In the genomic region with DNA sequence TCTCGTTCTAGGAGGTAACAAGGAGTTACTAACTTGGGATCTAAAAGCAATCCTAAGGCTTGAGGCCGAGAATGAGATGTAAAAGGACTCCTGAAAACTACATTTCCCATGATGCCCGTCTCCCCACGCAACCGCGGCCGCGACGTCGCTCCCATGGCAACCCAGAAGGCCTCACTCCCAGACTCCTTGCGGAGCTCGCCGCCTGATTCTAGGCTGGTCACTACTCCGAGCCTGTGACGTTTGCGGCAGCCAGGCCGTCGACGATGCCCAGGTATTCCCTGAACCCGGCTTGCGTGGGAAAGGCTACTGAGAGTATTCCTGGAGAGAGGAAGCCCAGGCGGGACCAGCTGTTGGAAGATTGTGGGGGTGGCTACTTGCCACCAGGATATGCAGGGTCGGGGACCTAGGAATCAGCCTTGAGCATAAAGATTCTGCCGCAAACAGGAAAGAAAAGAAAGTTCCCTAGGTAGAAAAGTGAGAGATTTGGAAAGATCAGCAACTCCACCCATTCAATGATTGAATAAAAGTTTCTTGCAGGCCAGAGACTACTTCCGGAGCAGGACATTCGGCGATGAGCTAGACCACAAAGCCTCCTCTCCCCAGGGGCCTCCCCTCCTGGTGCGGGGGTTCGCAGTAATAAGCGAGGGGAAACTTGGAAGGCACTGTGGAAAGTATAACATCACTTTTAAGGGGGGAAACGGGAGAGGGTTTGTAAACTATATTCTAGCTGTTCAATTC, we compare ENCODE assay signal across 8 cellular contexts. TPM values are rescaled to one million over a fixed set of nuclear protein-coding genes. Genes with fewer than 3 reads are reported as not detected.
DNase-seq lines count a peak whose midpoint lies in the region; ATAC-seq and TF ChIP-seq lines count a peak whose summit lies in the region.

A gene (plus strand): TSS at position 164 of the 738 bp plus-strand sequence. CDS start 100 bp downstream, at position 264.

- POLR2A ChIA-PET in RWPE1 (lab: Yijun Ruan, JAX; ENCODE audit: low non-redundant PET): interaction anchor here (0.5 kb wide), 1 partner anchor 8 kb away, joined by 5 read pairs; no protein-coding TSS in a partner anchor

- DNase-seq in DND-41 (peak; percentile 82), GM23248 (peak; percentile 96), LHCN-M2 (ENCODE audit: low read depth) (peak; percentile 87), RWPE1 (ENCODE audit: low spot score) (peak; percentile 90), fibroblast of peridontal ligament (ENCODE audit: extremely low read depth) (peak; percentile 88)
- DNase-seq in activated T-helper 2 cell treated with anti-CD3 and anti-CD28 coated beads, Interferon-gamma antibody, Interleukin-2, Interleukin-4, amounts not matched to agents 10 μg/mL and 5 μg/mL and 100 μg/mL, durations not matched to agents 14 hours and 24 hours and 36 hours (ENCODE audit: low spot score): peak; percentile 74
- peak; percentile 77 for DNase-seq in natural killer cell treated with Interleukin-12 subunit alpha and Interleukin-12 subunit beta and Interleukin-15 and Interleukin-18, amount 100 ng/mL, for 72 hours (ENCODE audit: low spot score)
- DNase-seq in stimulated activated naive CD4-positive, alpha-beta T cell treated with Interleukin-2 at 50 U/mL for 16 hours (lab: John Stamatoyannopoulos, UW): peak; percentile 72

- 1% methylated on average over 31 of the region's 31 CpGs for WGBS in GM23248 (ENCODE audit: low coverage in 1 of 2, low lambda C conversion rate in 2 of 2, missing lambda C conversion rate in 2 of 2), 2 experiments

- H3K4me1 ChIP-seq in DND-41 (ENCODE audit: insufficient read depth, low read length) (peaks cover 17% of the 10 kb centered on the region), GM23248 (ENCODE audit: insufficient read depth) (peaks cover 7% of the 10 kb centered on the region; the same call in 1 of the 2 replicates)

- H3K27me3 ChIP-seq in DND-41 (ENCODE audit: insufficient read depth, low read length, poor library complexity): no peaks in the 10 kb centered on the region
- H3K27me3 ChIP-seq in GM23248 (replicated peaks; ENCODE audit: insufficient read depth): no peaks in the 10 kb centered on the region

- H3K4me3 ChIP-seq in DND-41 (ENCODE audit: low read depth in 1 of 2, low read length in 2 of 2) (peak within 1 kb of the TSS; percentile 52 to 75), GM23248 (peak within 1 kb of the TSS; percentile 90)

- H3K4me1 Mint-ChIP-seq in activated T-helper 2 cell treated with anti-CD3 and anti-CD28 coated beads, Interferon-gamma antibody, Interleukin-2, Interleukin-4, amounts not matched to agents 10 μg/mL and 5 μg/mL and 100 μg/mL, durations not matched to agents 14 hours and 24 hours and 36 hours (ENCODE audit: low read depth): peaks cover 31% of the 10 kb centered on the region
- peaks cover 9 to 12% of the 10 kb centered on the region in 2 donors for H3K4me1 Mint-ChIP-seq in natural killer cell treated with Interleukin-12 subunit alpha and Interleukin-12 subunit beta and Interleukin-15 and Interleukin-18, amount 100 ng/mL, for 72 hours (ENCODE audit: low read depth in 2 of 2)

- H3K9ac ChIP-seq in DND-41 (ENCODE audit: low read depth, low read length) (peak within 1 kb of the TSS; percentile 53), GM23248 (peak within 1 kb of the TSS; percentile 93)

- CTCF ChIA-PET in RWPE1 (lab: Yijun Ruan, JAX): interaction anchor here (0.6 kb wide), 2 partner anchors 44 to 197 kb away, joined by 3 read pairs; no protein-coding TSS in a partner anchor

- H2AFZ ChIP-seq in DND-41 (ENCODE audit: low read depth, low read length) (peak within 1 kb of the TSS; percentile 94), GM23248 (peak within 1 kb of the TSS; percentile 97)

- peak within 1 kb of the TSS; percentile 95 for H3K27ac Mint-ChIP-seq in activated T-helper 2 cell treated with anti-CD3 and anti-CD28 coated beads, Interferon-gamma antibody, Interleukin-2, Interleukin-4, amounts not matched to agents 10 μg/mL and 5 μg/mL and 100 μg/mL, durations not matched to agents 14 hours and 24 hours and 36 hours
- H3K27ac Mint-ChIP-seq in natural killer cell treated with Interleukin-12 subunit alpha and Interleukin-12 subunit beta and Interleukin-15 and Interleukin-18, amount 100 ng/mL, for 72 hours: peak within 1 kb of the TSS; percentile 85 to 87

- H3K36me3 ChIP-seq in DND-41 (ENCODE audit: insufficient read depth, low read length) (no peaks in the 10 kb centered on the region), GM23248 (ENCODE audit: low read depth) (peaks cover 3% of the 10 kb centered on the region; the same call in 1 of the 2 replicates)

- peak; percentile 98 for ATAC-seq in DND-41 (ENCODE audit: insufficient read depth, low read depth)
- peak; percentile 98 to 99 for ATAC-seq in natural killer cell treated with Interleukin-12 subunit alpha and Interleukin-12 subunit beta and Interleukin-15 and Interleukin-18, amount 100 ng/mL, for 72 hours

- peak within 1 kb of the TSS; percentile 81 for H3K4me2 ChIP-seq in DND-41 (ENCODE audit: insufficient read depth, low read length)
- H3K4me2 ChIP-seq in GM23248 (ENCODE audit: unreplicated experiment): peak within 1 kb of the TSS; percentile 83

- H3K79me2 ChIP-seq in DND-41 (ENCODE audit: insufficient read depth, low read length) (no peaks in the 10 kb centered on the region), GM23248 (ENCODE audit: insufficient read depth) (peaks cover 12% of the 10 kb centered on the region)

- H3K9me3 Mint-ChIP-seq in activated T-helper 2 cell treated with anti-CD3 and anti-CD28 coated beads, Interferon-gamma antibody, Interleukin-2, Interleukin-4, amounts not matched to agents 10 μg/mL and 5 μg/mL and 100 μg/mL, durations not matched to agents 14 hours and 24 hours and 36 hours: no peaks in the 10 kb centered on the region
- H3K9me3 Mint-ChIP-seq in natural killer cell treated with Interleukin-12 subunit alpha and Interleukin-12 subunit beta and Interleukin-15 and Interleukin-18, amount 100 ng/mL, for 72 hours: no peaks in the 10 kb centered on the region

- H3K9me2 ChIP-seq in GM23248 (ENCODE audit: insufficient read depth): no peaks in the 10 kb centered on the region

- peak within 1 kb of the TSS; percentile 86 for H3K4me3 Mint-ChIP-seq in activated T-helper 2 cell treated with anti-CD3 and anti-CD28 coated beads, Interferon-gamma antibody, Interleukin-2, Interleukin-4, amounts not matched to agents 10 μg/mL and 5 μg/mL and 100 μg/mL, durations not matched to agents 14 hours and 24 hours and 36 hours (ENCODE audit: low read depth)
- peak within 1 kb of the TSS; percentile 100 for H3K4me3 Mint-ChIP-seq in natural killer cell treated with Interleukin-12 subunit alpha and Interleukin-12 subunit beta and Interleukin-15 and Interleukin-18, amount 100 ng/mL, for 72 hours

- H3F3A ChIP-seq in GM23248 (ENCODE audit: insufficient read depth): no peaks in the 10 kb centered on the region

- TF ChIP-seq CTCF in DND-41 (IDR thresholded peaks at IDR 0.05; ENCODE audit: borderline replicate concordance, extremely low read depth, low read length, poor library complexity, severe bottlenecking) (no peak), RWPE1 (conservative IDR thresholded peaks at IDR 0.05; ENCODE audit: low read depth) (no peak)

- H3K27ac ChIP-seq in DND-41 (ENCODE audit: low read length): peak within 1 kb of the TSS; percentile 25
- H3K27ac ChIP-seq in GM23248: peak within 1 kb of the TSS; percentile 87
- peak within 1 kb of the TSS; percentile 88 for H3K27ac ChIP-seq in RWPE1

- H4K20me1 ChIP-seq in DND-41 (ENCODE audit: insufficient read depth, low read length) (no peaks in the 10 kb centered on the region), GM23248 (ENCODE audit: insufficient read depth) (no peaks in the 10 kb centered on the region)

- in situ Hi-C loops in GM23248 (cut with MboI): no loop called here

- no peaks in the 10 kb centered on the region for H3K9me3 ChIP-seq in DND-41 (ENCODE audit: insufficient read depth, low read length, severe bottlenecking)
- no peaks in the 10 kb centered on the region for H3K9me3 ChIP-seq in GM23248 (ENCODE audit: low read depth)

- no peaks in the 10 kb centered on the region for H3K27me3 Mint-ChIP-seq in activated T-helper 2 cell treated with anti-CD3 and anti-CD28 coated beads, Interferon-gamma antibody, Interleukin-2, Interleukin-4, amounts not matched to agents 10 μg/mL and 5 μg/mL and 100 μg/mL, durations not matched to agents 14 hours and 24 hours and 36 hours (ENCODE audit: low read depth)
- H3K27me3 Mint-ChIP-seq in natural killer cell treated with Interleukin-12 subunit alpha and Interleukin-12 subunit beta and Interleukin-15 and Interleukin-18, amount 100 ng/mL, for 72 hours: peaks cover 0 to 11% of the 10 kb centered on the region in 2 donors

- intact Hi-C loops in activated T-helper 2 cell treated with anti-CD3 and anti-CD28 coated beads, Interferon-gamma antibody, Interleukin-2, Interleukin-4, amounts not matched to agents 10 μg/mL and 5 μg/mL and 100 μg/mL, durations not matched to agents 14 hours and 24 hours and 36 hours (cut with micrococcal nuclease): loop anchor here (1.0 to 10.0 kb wide), 5 partner anchors 9 to 639 kb away; a partner anchor contains a TSS

- peaks cover 26% of the 10 kb centered on the region for H3K36me3 Mint-ChIP-seq in activated T-helper 2 cell treated with anti-CD3 and anti-CD28 coated beads, Interferon-gamma antibody, Interleukin-2, Interleukin-4, amounts not matched to agents 10 μg/mL and 5 μg/mL and 100 μg/mL, durations not matched to agents 14 hours and 24 hours and 36 hours (ENCODE audit: low read depth)
- no peaks in the 10 kb centered on the region for H3K36me3 Mint-ChIP-seq in natural killer cell treated with Interleukin-12 subunit alpha and Interleukin-12 subunit beta and Interleukin-15 and Interleukin-18, amount 100 ng/mL, for 72 hours

RNA-seq across cellular contexts. Expression of the gene that starts here (rescaled TPM):
- total RNA-seq in GM23248 (2014; rRNA removed; shearing (Covaris generic)): 15.9 and 21.0 TPM in 2 replicates
- polyA plus RNA-seq in GM23248 (2016; fragmentation: Nextera tagmentation; extraction: Ambion mirVana): 21.9 and 25.4 TPM in 2 replicates
- 20.9 and 21.8 TPM in 2 replicates for total RNA-seq in LHCN-M2 (2014; rRNA removed)
- 6.5 TPM for polyA plus RNA-seq in LHCN-M2 (2012)
- total RNA-seq in activated T-helper 2 cell treated with anti-CD3 and anti-CD28 coated beads, Interferon-gamma antibody, Interleukin-2, Interleukin-4, amounts not matched to agents 10 μg/mL and 5 μg/mL and 100 μg/mL, durations not matched to agents 14 hours and 24 hours and 36 hours: 67.7 and 71.6 TPM in 2 replicates
- total RNA-seq in natural killer cell treated with Interleukin-12 subunit alpha and Interleukin-12 subunit beta and Interleukin-15 and Interleukin-18, amount 100 ng/mL, for 72 hours: 1 to 10 TPM; 3.7 to 7.7 TPM

Comparison
In these comparisons a context has a peak if more than half of its experiments do, and no peak if none do; other contexts are left out.
1. Peak in every context shown above with its lines: DNase-seq, ATAC-seq, H3K4me3 ChIP-seq and H3K27ac ChIP-seq.
2. H3K27ac ChIP-seq: peak in every context shown above with its lines; median percentile 88 in RWPE1; 87 in GM23248; 25 in DND-41.